Comparison of ENCODE assay signal across 15 cellular contexts in genomic region chr6:157029980-157030690, GRCh38.
A peak's percentile ranks its signal among the peaks of the same experiment; 100 is the strongest.
DNase-seq lines count a peak whose midpoint lies in the region; ATAC-seq and TF ChIP-seq lines count a peak whose summit lies in the region.
"Had no signal": no experiment of that assay in that cellular context is flagged by ENCODE, and none has a peak within 500 bp of the region (broad histone marks: within the 10 kb centered on the region; RNA-seq: fewer than 3 reads in every experiment).

No MANE protein-coding gene starts in this region.

- H3K36me3 ChIP-seq in adrenal gland (replicated peaks in 1 of 2): no peaks in the 10 kb centered on the region

- H3K4me3 Mint-ChIP-seq in chondrocyte (ENCODE audit: unreplicated experiment): no peak overlapping the region
- H3K4me3 Mint-ChIP-seq: activated naive CD8-positive, alpha-beta T cell treated with anti-CD3 and anti-CD28 coated beads, Interleukin-2, amount 10 ng/mL, durations not matched to agents 7 days and 5 days had no signal

- 89 to 98% (median 95%) methylated on average over 4 of the region's 4 CpGs for WGBS in adrenal gland, 4 donors

- DNase-seq in adrenal gland (no peak), NCI-H82 (lab: John Stamatoyannopoulos, UW) (no peak), chondrocyte (ENCODE audit: low spot score) (no peak), HT-29 (ENCODE audit: low spot score) (no peak), T1000 (lab: John Stamatoyannopoulos, UW) (no peak)
- DNase-seq: activated CD4-positive, alpha-beta T cell treated with anti-CD3 and anti-CD28 coated beads for 1 hour; activated naive CD8-positive, alpha-beta T cell treated with anti-CD3 and anti-CD28 coated beads, Interleukin-2, amount 10 ng/mL, durations not matched to agents 7 days and 5 days; CD4-positive, CD25-positive, alpha-beta regulatory T cell; Karpas-422; NCI-H446 treated with DMSO at 0.1 percent for 48 hours; SIG-M5 had no signal

- ATAC-seq in GM18502 (IDR thresholded peaks at IDR 0.05; ENCODE audit: poor library complexity, unreplicated experiment) (peak; percentile 62), GM19397 (IDR thresholded peaks at IDR 0.05; ENCODE audit: unreplicated experiment) (peak; percentile 47), HG03060 (IDR thresholded peaks at IDR 0.05; ENCODE audit: low read depth, unreplicated experiment) (peak; percentile 72)
- ATAC-seq: right cardiac atrium had no signal

- no peaks in the 10 kb centered on the region for H3K27me3 ChIP-seq in adrenal gland

- H3K4me1 ChIP-seq in adrenal gland (replicated peaks in 1 of 2): peaks cover 5 to 36% of the 10 kb centered on the region in 2 donors

- H3K4me3 ChIP-seq in adrenal gland: no peak overlapping the region

- intact Hi-C loops in adrenal gland (cut with DNase I): loop anchor here (10.0 kb wide), 1 partner anchor 155 kb away; no protein-coding TSS in a partner anchor

- peaks cover 15% of the 10 kb centered on the region for H3K4me1 Mint-ChIP-seq in chondrocyte (ENCODE audit: low read depth)

- no peak for TF ChIP-seq POLR2A in adrenal gland (IDR thresholded peaks at IDR 0.05)

- H3K36me3 Mint-ChIP-seq in chondrocyte (ENCODE audit: low read depth): no peaks in the 10 kb centered on the region
- H3K36me3 Mint-ChIP-seq: CD4-positive, CD25-positive, alpha-beta regulatory T cell had no signal

- no peaks in the 10 kb centered on the region for H3K9me3 ChIP-seq in adrenal gland (replicated peaks in 1 of 3)

- H3K9me3 Mint-ChIP-seq in chondrocyte (ENCODE audit: low read depth): peaks cover 4% of the 10 kb centered on the region
- H3K9me3 Mint-ChIP-seq: CD4-positive, CD25-positive, alpha-beta regulatory T cell had no signal

- H3K27me3 Mint-ChIP-seq in chondrocyte (ENCODE audit: low read depth): no peaks in the 10 kb centered on the region
- H3K27me3 Mint-ChIP-seq: activated naive CD8-positive, alpha-beta T cell treated with anti-CD3 and anti-CD28 coated beads, Interleukin-2, amount 10 ng/mL, durations not matched to agents 7 days and 5 days; CD4-positive, CD25-positive, alpha-beta regulatory T cell had no signal

- peak overlapping the region in 3 of 5 donors; percentile 62 to 79 (median 75) for H3K27ac ChIP-seq in adrenal gland

- no peak overlapping the region for H3K27ac Mint-ChIP-seq in chondrocyte (ENCODE audit: unreplicated experiment)
- H3K27ac Mint-ChIP-seq: activated naive CD8-positive, alpha-beta T cell treated with anti-CD3 and anti-CD28 coated beads, Interleukin-2, amount 10 ng/mL, durations not matched to agents 7 days and 5 days had no signal

- TF ChIP-seq CTCF in adrenal gland (IDR thresholded peaks at IDR 0.05) (no peak), chondrocyte (IDR thresholded peaks at IDR 0.05) (no peak)
